ENCODE assay signal across 22 cellular contexts in genomic region chr5:5192681-5193080, GRCh38. TPM values are rescaled to one million over a fixed set of nuclear protein-coding genes. Genes with fewer than 3 reads are reported as not detected.
"Had no signal": no experiment of that assay in that cellular context is flagged by ENCODE, and none has a peak within 500 bp of the region (broad histone marks: within the 10 kb centered on the region; RNA-seq: fewer than 3 reads in every experiment).

No MANE protein-coding gene starts in this region.

- H3K27ac Mint-ChIP-seq: activated naive CD4-positive, alpha-beta T cell treated with anti-CD3 and anti-CD28 coated beads for 36 hours; activated naive CD8-positive, alpha-beta T cell treated with anti-CD3 and anti-CD28 coated beads, Interleukin-2, amount 50 U/mL, for 24 hours; activated T-helper 2 cell treated with anti-CD3 and anti-CD28 coated beads, Interferon-gamma antibody, Interleukin-2, Interleukin-4, amounts not matched to agents 10 μg/mL and 5 μg/mL and 100 μg/mL, durations not matched to agents 14 hours and 24 hours and 36 hours; progenitor cell of endocrine pancreas; T-helper 2 cell treated with Interferon-gamma antibody and Interleukin-4, amounts not matched to agents 5 μg/mL and 100 μg/mL, for 36 hours had no signal

- H3K27me3 Mint-ChIP-seq: activated naive CD8-positive, alpha-beta T cell treated with anti-CD3 and anti-CD28 coated beads, Interleukin-2, amount 50 U/mL, for 24 hours; progenitor cell of endocrine pancreas had no signal

- H3K4me1 Mint-ChIP-seq: activated naive CD8-positive, alpha-beta T cell treated with anti-CD3 and anti-CD28 coated beads, Interleukin-2, amount 50 U/mL, for 24 hours had no signal

- H3K27me3 ChIP-seq: ascending aorta, tibial artery, vagina had no signal

- H3K4me3 ChIP-seq: ascending aorta, left ventricle myocardium inferior, tibial artery, vagina had no signal

- DNase-seq: activated CD4-positive, alpha-beta T cell treated with anti-CD3 and anti-CD28 coated beads for 1 hour; activated CD4-positive, alpha-beta T cell treated with anti-CD3 and anti-CD28 coated beads, Interleukin-2, amount 50 U/mL, for 4 hours; activated naive CD4-positive, alpha-beta T cell treated with anti-CD3 and anti-CD28 coated beads for 36 hours; activated naive CD8-positive, alpha-beta T cell treated with anti-CD3 and anti-CD28 coated beads, Interleukin-2, amount 50 U/mL, for 24 hours; erythroblast; hypothalamus; kidney; left ventricle myocardium inferior; occipital lobe; right cardiac atrium; small intestine; stimulated activated CD4-positive, alpha-beta T cell treated with anti-CD3 and anti-CD28 coated beads, Interleukin-4, amount 100 ng/mL, for 24 hours; stimulated activated naive CD4-positive, alpha-beta T cell; tibial artery had no signal

- H3K9me3 Mint-ChIP-seq: activated naive CD4-positive, alpha-beta T cell treated with anti-CD3 and anti-CD28 coated beads for 36 hours; activated T-helper 2 cell treated with anti-CD3 and anti-CD28 coated beads, Interferon-gamma antibody, Interleukin-2, Interleukin-4, amounts not matched to agents 10 μg/mL and 5 μg/mL and 100 μg/mL, durations not matched to agents 14 hours and 24 hours and 36 hours; nephron; T-helper 2 cell treated with Interferon-gamma antibody and Interleukin-4, amounts not matched to agents 5 μg/mL and 100 μg/mL, for 36 hours had no signal

- H3K27ac ChIP-seq: ascending aorta, left ventricle myocardium inferior, tibial artery, vagina had no signal

- H3K4me1 ChIP-seq: ascending aorta, left ventricle myocardium inferior, tibial artery, vagina had no signal

- H3K9me3 ChIP-seq: ascending aorta, left ventricle myocardium inferior, tibial artery, vagina had no signal

- H3K4me3 Mint-ChIP-seq: activated naive CD4-positive, alpha-beta T cell treated with anti-CD3 and anti-CD28 coated beads for 36 hours; activated naive CD8-positive, alpha-beta T cell treated with anti-CD3 and anti-CD28 coated beads, Interleukin-2, amount 50 U/mL, for 24 hours; nephron; T-helper 2 cell treated with Interferon-gamma antibody and Interleukin-4, amounts not matched to agents 5 μg/mL and 100 μg/mL, for 36 hours had no signal

- ATAC-seq: activated naive CD8-positive, alpha-beta T cell treated with anti-CD3 and anti-CD28 coated beads, Interleukin-2, amount 50 U/mL, for 24 hours; right cardiac atrium had no signal

- H3K36me3 ChIP-seq: ascending aorta, left ventricle myocardium inferior, tibial artery, vagina had no signal

RNA-seq across cellular contexts. Expression of gene ADAMTS16, which starts 52.6 kb away (rescaled TPM):
- total RNA-seq: activated naive CD4-positive, alpha-beta T cell treated with anti-CD3 and anti-CD28 coated beads for 36 hours; activated T-helper 2 cell treated with anti-CD3 and anti-CD28 coated beads, Interferon-gamma antibody, Interleukin-2, Interleukin-4, amounts not matched to agents 10 μg/mL and 5 μg/mL and 100 μg/mL, durations not matched to agents 14 hours and 24 hours and 36 hours; bronchial epithelial cell; dermis microvascular lymphatic vessel endothelial cell; left ventricle myocardium inferior; right cardiac atrium had no signal
- polyA plus RNA-seq: right cardiac atrium had no signal
